9 cellular contexts compared by ENCODE assay signal in the genomic region with DNA sequence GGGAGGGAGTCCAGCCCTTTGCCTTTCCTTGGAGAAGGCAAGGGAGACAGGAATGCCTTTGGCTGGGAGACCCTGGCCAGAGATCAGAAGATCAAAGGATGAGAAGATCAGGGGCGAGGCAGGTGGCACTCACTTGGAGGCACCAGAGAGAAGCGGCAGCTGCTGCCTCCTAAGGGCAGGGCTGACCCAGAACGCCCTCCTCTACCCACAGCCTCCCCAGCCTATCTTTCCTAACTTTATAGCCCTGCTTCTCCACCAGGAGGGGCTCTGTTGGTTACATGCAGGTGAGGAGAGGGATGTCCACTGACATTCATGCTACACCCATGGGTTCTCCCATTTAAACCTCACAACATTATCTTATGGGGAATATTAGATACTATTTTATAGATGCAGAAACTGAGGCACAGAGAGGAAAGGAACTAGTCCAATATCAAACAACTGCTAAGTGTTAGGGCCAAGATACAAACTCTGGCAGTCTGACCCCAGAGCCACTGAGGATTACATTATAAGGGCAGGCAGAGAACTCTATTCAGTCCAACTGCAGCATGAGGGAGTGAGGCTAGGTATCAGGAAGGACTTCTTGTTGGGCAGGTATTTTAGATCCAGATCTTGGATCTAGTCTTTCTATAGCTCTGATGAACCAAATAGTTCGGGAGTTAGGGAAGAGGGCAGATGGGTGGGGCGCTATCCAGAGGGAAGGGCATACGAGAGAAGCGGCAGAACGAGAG. TPM values are rescaled to one million over a fixed set of nuclear protein-coding genes. Genes with fewer than 3 reads are reported as not detected.
DNase-seq lines count a peak whose midpoint lies in the region; ATAC-seq and TF ChIP-seq lines count a peak whose summit lies in the region.
"Had no signal": no experiment of that assay in that cellular context is flagged by ENCODE, and none has a peak within 500 bp of the region (broad histone marks: within the 10 kb centered on the region; RNA-seq: fewer than 3 reads in every experiment).

No MANE protein-coding gene starts in this region.

- H3K27ac ChIP-seq in rectal smooth muscle tissue (ENCODE audit: low read depth, low read length): no peak overlapping the region

- DNase-seq in H7 (peak; percentile 94), NCI-H748 (lab: John Stamatoyannopoulos, UW; ENCODE audit: unreplicated experiment) (peak; percentile 70), epithelial cell of proximal tubule (ENCODE audit: low read depth) (no peak), putamen (ENCODE audit: low spot score) (no peak), GM19240 (ENCODE audit: insufficient read length, low spot score) (no peak)
- DNase-seq: activated CD4-positive, alpha-beta T cell treated with anti-CD3 and anti-CD28 coated beads for 4 hours had no signal

- H3K4me3 ChIP-seq in H7 (ENCODE audit: insufficient read depth, low read depth, low read length) (peak overlapping the region; percentile 78), epithelial cell of proximal tubule (ENCODE audit: low read depth, low read length) (peak overlapping the region; percentile 43), rectal smooth muscle tissue (ENCODE audit: low read length) (peak overlapping the region; percentile 43)

- H3K36me3 ChIP-seq in H7 (replicated peaks; ENCODE audit: control insufficient read depth, insufficient read depth, low read length) (no peaks in the 10 kb centered on the region), rectal smooth muscle tissue (ENCODE audit: control insufficient read depth, insufficient read depth, low read length) (no peaks in the 10 kb centered on the region)

- H3K9ac ChIP-seq in rectal smooth muscle tissue (ENCODE audit: low read length): no peak overlapping the region

- peak; percentile 44 for TF ChIP-seq CTCF in epithelial cell of proximal tubule (conservative IDR thresholded peaks at IDR 0.05; ENCODE audit: low read depth, low read length)

- no peaks in the 10 kb centered on the region for H3K4me1 ChIP-seq in rectal smooth muscle tissue (ENCODE audit: control insufficient read depth, insufficient read depth, low read length)

- H3K27me3 ChIP-seq in H7 (ENCODE audit: control insufficient read depth, insufficient read depth, low read length) (peaks cover 10% of the 10 kb centered on the region; the same call in 1 of the 2 replicates), rectal smooth muscle tissue (ENCODE audit: control insufficient read depth, insufficient read depth, low read length) (no peaks in the 10 kb centered on the region)

- no peak for ATAC-seq in activated CD4-positive, CD25-positive, alpha-beta regulatory T cell treated with anti-CD3 and anti-CD28 coated beads, Interleukin-2, amount 50 U/mL, for 24 hours

RNA-seq across cellular contexts. Expression of a gene that starts 19.9 kb away (rescaled TPM):
- total RNA-seq in H7 (2014; rRNA removed; shearing (Covaris generic)): 0.24 and 0.41 TPM in 2 replicates
- under 0.01 TPM in 1 of 2 replicates, not detected in the other for total RNA-seq in epithelial cell of proximal tubule
- total RNA-seq: lung microvascular endothelial cell had no signal

RNA-seq across cellular contexts. Expression of a gene that starts 53.1 kb away (rescaled TPM):
- total RNA-seq in H7 (2014; rRNA removed; shearing (Covaris generic)): 0.24 and 0.55 TPM in 2 replicates
- total RNA-seq in epithelial cell of proximal tubule: 0.06 TPM in 1 of 2 replicates, not detected in the other
- total RNA-seq: lung microvascular endothelial cell had no signal

Comparison
In these comparisons a context has a peak if more than half of its experiments do, and no peak if none do; other contexts are left out.
1. DNase-seq: peak in H7 (single experiment) and NCI-H748 (single experiment); none in epithelial cell of proximal tubule (single experiment), putamen (single experiment) and GM19240 (single experiment).
2. Peak in every context shown above with its lines, with median percentiles within 50 percentile points of each other: H3K4me3 ChIP-seq.